Comparison of ENCODE assay signal across 22 cellular contexts in genomic region chr17:64653985-64654355, GRCh38. TPM values are rescaled to one million over a fixed set of nuclear protein-coding genes. Genes with fewer than 3 reads are reported as not detected.
DNase-seq lines count a peak whose midpoint lies in the region; ATAC-seq, FAIRE-seq and TF ChIP-seq lines count a peak whose summit lies in the region.
"Had no signal": no experiment of that assay in that cellular context is flagged by ENCODE, and none has a peak within 500 bp of the region (broad histone marks: within the 10 kb centered on the region; RNA-seq: fewer than 3 reads in every experiment).

No MANE protein-coding gene starts in this region.

- DNase-seq in A549 (ENCODE audit: low read depth in 1 of 2, low spot score in 1 of 2) (no peak), GM23338 (ENCODE audit: low spot score) (no peak), SJSA1 (ENCODE audit: low read depth in 1 of 2, low spot score in 2 of 2) (no peak), foreskin keratinocyte (no peak), NCI-H510A (lab: John Stamatoyannopoulos, UW) (no peak), prostate gland (ENCODE audit: low spot score) (no peak), GDM1 (lab: John Stamatoyannopoulos, UW) (no peak)
- DNase-seq in activated CD4-positive, CD25-positive, alpha-beta regulatory T cell (lab: John Stamatoyannopoulos, UW): no peak
- DNase-seq: activated B cell treated with CpG ODN at 0.5 μM for 24 hours; adrenal gland; CD4-positive, alpha-beta T cell; central memory CD4-positive, alpha-beta T cell; Kasumi-1; NCI-H1092 treated with DMSO at 0.1 percent for 48 hours; NCI-H2081; retina; SJCRH30; stimulated activated CD4-positive, alpha-beta T cell treated with anti-CD3 and anti-CD28 coated beads, Interleukin-15, amount 100 ng/mL, for 24 hours; testis had no signal

- no peak for ATAC-seq in A549
- no peak for ATAC-seq in GM23338
- no peak for ATAC-seq in foreskin keratinocyte
- ATAC-seq: activated T-helper 17 cell treated with anti-CD3 and anti-CD28 coated beads, Interleukin-2, amount 50 U/mL, for 72 hours; left lobe of liver had no signal

- H3K9me3 Mint-ChIP-seq in GM23338: peaks cover 5% of the 10 kb centered on the region; the same call in 1 of the 3 replicates
- H3K9me3 Mint-ChIP-seq: activated T-helper 17 cell treated with anti-CD3 and anti-CD28 coated beads, Interleukin-2, amount 50 U/mL, for 72 hours; CD4-positive, alpha-beta T cell had no signal

- H4K20me1 ChIP-seq in GM23338 (replicated peaks; ENCODE audit: insufficient read depth): peaks cover 6% of the 10 kb centered on the region; the same call in 1 of the 2 replicates

- peaks cover 52% of the 10 kb centered on the region for H3K4me1 ChIP-seq in A549
- 0 out of 2 replicates have a peak, but pooled peaks cover 3% of the 10 kb centered on the region for H3K4me1 ChIP-seq in GM23338 (ENCODE audit: insufficient read depth)
- H3K4me1 ChIP-seq in SJSA1 (replicated peaks): peaks cover 58% of the 10 kb centered on the region
- H3K4me1 ChIP-seq in foreskin keratinocyte: peaks cover 49% of the 10 kb centered on the region
- H3K4me1 ChIP-seq in prostate gland (replicated peaks): no peaks in the 10 kb centered on the region
- H3K4me1 ChIP-seq: testis had no signal

- H3K27ac ChIP-seq in A549: peak overlapping the region; percentile 21 to 66; a peak in 5 of 6 replicates
- no peak overlapping the region for H3K27ac ChIP-seq in GM23338 (ENCODE audit: low read depth)
- H3K27ac ChIP-seq in SJSA1: peak overlapping the region; percentile 71
- peak overlapping the region; percentile 16 for H3K27ac ChIP-seq in foreskin keratinocyte
- H3K27ac ChIP-seq in prostate gland: no peak overlapping the region
- H3K27ac ChIP-seq: adrenal gland, SJCRH30, testis had no signal

- no peak for TF ChIP-seq EP300 in A549 (IDR thresholded peaks at IDR 0.05)

- no peak overlapping the region for H2AFZ ChIP-seq in GM23338

- peak overlapping the region; percentile 30; the same call in 2 of the 3 replicates for H3K4me2 ChIP-seq in A549
- no peak overlapping the region for H3K4me2 ChIP-seq in GM23338

- H3K27me3 ChIP-seq in GM23338 (ENCODE audit: insufficient read depth): no peaks in the 10 kb centered on the region
- H3K27me3 ChIP-seq in SJSA1 (replicated peaks): no peaks in the 10 kb centered on the region
- H3K27me3 ChIP-seq in foreskin keratinocyte: no peaks in the 10 kb centered on the region
- H3K27me3 ChIP-seq in prostate gland (replicated peaks; ENCODE audit: insufficient read depth): no peaks in the 10 kb centered on the region
- H3K27me3 ChIP-seq: adrenal gland, SJCRH30, testis had no signal

- H3K4me3 ChIP-seq in A549: no peak overlapping the region
- no peak overlapping the region for H3K4me3 ChIP-seq in GM23338
- no peak overlapping the region for H3K4me3 ChIP-seq in SJSA1
- H3K4me3 ChIP-seq in prostate gland: no peak overlapping the region
- H3K4me3 ChIP-seq: adrenal gland, SJCRH30, testis had no signal

- FAIRE-seq in A549 (lab: Jason Lieb, UNC): no peak

- WGBS in A549 (ENCODE audit: missing lambda C conversion rate): 84% methylated on average over 4 of the region's 4 CpGs
- 82% methylated on average over 4 of the region's 4 CpGs for WGBS in prostate gland

- H3K36me3 ChIP-seq in GM23338 (ENCODE audit: insufficient read depth) (no peaks in the 10 kb centered on the region), SJSA1 (peaks cover 23% of the 10 kb centered on the region), prostate gland (no peaks in the 10 kb centered on the region)
- H3K36me3 ChIP-seq: adrenal gland, SJCRH30 had no signal

- intact Hi-C loops in prostate gland (cut with DNase I): no loop called here

- H3K4me1 Mint-ChIP-seq in GM23338: peaks cover 16% of the 10 kb centered on the region; the same call in 2 of the 3 replicates

- H3F3A ChIP-seq in GM23338 (replicated peaks; ENCODE audit: low read depth): no peaks in the 10 kb centered on the region

- H3K9me2 ChIP-seq in GM23338 (ENCODE audit: insufficient read depth): no peaks in the 10 kb centered on the region

- CTCF ChIA-PET in A549 (lab: Yijun Ruan, JAX): interaction anchor here (0.6 to 1.4 kb wide), 4 partner anchors 8 to 265 kb away, joined by 3 to 4 read pairs (median 3); partner anchors contain the start of gene LRRC37A3

- peak overlapping the region; percentile 93 for H3K27ac Mint-ChIP-seq in GM23338
- H3K27ac Mint-ChIP-seq: activated B cell treated with CpG ODN at 0.5 μM for 24 hours; activated T-helper 17 cell treated with anti-CD3 and anti-CD28 coated beads, Interleukin-2, amount 50 U/mL, for 72 hours; CD4-positive, alpha-beta T cell; T-helper 2 cell treated with Interferon-gamma antibody and Interleukin-4, amounts not matched to agents 5 μg/mL and 100 μg/mL, for 36 hours had no signal

- TF ChIP-seq CTCF in A549 (IDR thresholded peaks at IDR 0.05) (no peak), GM23338 (conservative IDR thresholded peaks at IDR 0.05; ENCODE audit: low read depth in 2 of 2) (no peak), foreskin keratinocyte (conservative IDR thresholded peaks at IDR 0.05) (no peak), prostate gland (IDR thresholded peaks at IDR 0.05) (no peak)

- H3K9me3 ChIP-seq in A549 (peaks cover 10% of the 10 kb centered on the region), SJSA1 (replicated peaks) (0 out of 2 replicates have a peak, but pooled peaks cover 5% of the 10 kb centered on the region), prostate gland (no peaks in the 10 kb centered on the region)
- H3K9me3 ChIP-seq: adrenal gland, SJCRH30, testis had no signal

- peaks cover 97% of the 10 kb centered on the region for H3K79me2 ChIP-seq in GM23338 (replicated peaks; ENCODE audit: insufficient read depth)

- H3K27me3 Mint-ChIP-seq in GM23338 (ENCODE audit: insufficient read depth, low read depth, poor library complexity): no peaks in the 10 kb centered on the region
- H3K27me3 Mint-ChIP-seq: activated B cell treated with CpG ODN at 0.5 μM for 24 hours; activated T-helper 17 cell treated with anti-CD3 and anti-CD28 coated beads, Interleukin-2, amount 50 U/mL, for 72 hours; CD4-positive, alpha-beta T cell had no signal

- TF ChIP-seq POLR2A in A549 (IDR thresholded peaks at IDR 0.05; ENCODE audit: low read length) (no peak), prostate gland (IDR thresholded peaks at IDR 0.05) (no peak)

- POLR2A ChIA-PET in A549 (lab: Yijun Ruan, JAX): no interaction called here

- no peak overlapping the region for H3K4me3 Mint-ChIP-seq in GM23338
- H3K4me3 Mint-ChIP-seq: activated B cell treated with CpG ODN at 0.5 μM for 24 hours; activated T-helper 17 cell treated with anti-CD3 and anti-CD28 coated beads, Interleukin-2, amount 50 U/mL, for 72 hours; CD4-positive, alpha-beta T cell; T-helper 2 cell treated with Interferon-gamma antibody and Interleukin-4, amounts not matched to agents 5 μg/mL and 100 μg/mL, for 36 hours had no signal

- peaks cover 9% of the 10 kb centered on the region for H3K36me3 Mint-ChIP-seq in GM23338 (ENCODE audit: low read depth)

- no peak for TF ChIP-seq RAD21 in A549 (conservative IDR thresholded peaks at IDR 0.05 in 1 of 2, IDR thresholded peaks at IDR 0.05 in 1 of 2)

TF ChIP-seq in A549, 52 proteins besides CTCF, POLR2A, EP300 and RAD21 (continues in another document):
- no peak for TF ChIP-seq BCL3 (IDR thresholded peaks at IDR 0.05)

TF ChIP-seq in GM23338, 12 proteins besides CTCF, POLR2A, EP300 and RAD21 (continues in another document):
- TF ChIP-seq REST (IDR thresholded peaks at IDR 0.05; ENCODE audit: unreplicated experiment): no peak
- TF ChIP-seq CREB1 (CRISPR knock-in tag; IDR thresholded peaks at IDR 0.05; ENCODE audit: low read depth): no peak
- TF ChIP-seq ZNF331 (CRISPR knock-in tag; IDR thresholded peaks at IDR 0.05; ENCODE audit: low read depth): no peak
- TF ChIP-seq POLR2AphosphoS5 (IDR thresholded peaks at IDR 0.05; ENCODE audit: low read depth): no peak
- no peak for TF ChIP-seq ZNF114 (CRISPR knock-in tag; IDR thresholded peaks at IDR 0.05)
- TF ChIP-seq EZH2phosphoT487 (IDR thresholded peaks at IDR 0.05; ENCODE audit: unreplicated experiment): no peak

RNA-seq across cellular contexts. Expression of gene SMURF2, which starts 8.1 kb away (rescaled TPM):
- polyA plus RNA-seq in A549 (2011; rRNA removed): 26.3 and 29.1 TPM in 2 replicates
- polyA plus RNA-seq in A549 (2012; cell fraction: cytosol; rRNA removed): 8.3 and 8.9 TPM in 2 replicates
- 7.0 and 11.0 TPM in 2 replicates for polyA plus RNA-seq in A549 (2012; cell fraction: nucleus; rRNA removed)
- 16.7 to 21.1 TPM (median 17.6 TPM) in 3 replicates for polyA plus RNA-seq in A549 (2017; fragmentation: RNase III; extraction: RNeasy Plus Mini Kit Qiagen cat#74134 plus additional on column Dnase treatment)
- 33.6 and 34.0 TPM in 2 replicates for polyA minus RNA-seq in A549 (2011; rRNA and poly(A)+ RNA removed)
- 29.6 and 38.1 TPM in 2 replicates for total RNA-seq in GM23338 (2014; rRNA removed; shearing (Covaris generic))
- 9.4 and 12.1 TPM in 2 replicates for polyA plus RNA-seq in GM23338 (2016; fragmentation: Nextera tagmentation; extraction: Ambion mirVana)
- 57.3 and 101 TPM in 2 replicates for total RNA-seq in SJSA1 (2014; rRNA removed; shearing (Covaris generic))
- total RNA-seq in foreskin keratinocyte: 193 and 210 TPM in 2 replicates
- polyA plus RNA-seq in foreskin keratinocyte: 42.4 and 53.5 TPM in 2 replicates
- 10 to 100 TPM; 21.5 to 29.1 TPM for total RNA-seq in prostate gland

Comparison
In these comparisons a context has a peak if more than half of its experiments do, and no peak if none do; other contexts are left out.
1. H3K27ac ChIP-seq: peak in A549 (2 of 2), SJSA1 (single experiment) and foreskin keratinocyte (single experiment); none in GM23338 (single experiment) and prostate gland (0 of 2).